In the genomic region with DNA sequence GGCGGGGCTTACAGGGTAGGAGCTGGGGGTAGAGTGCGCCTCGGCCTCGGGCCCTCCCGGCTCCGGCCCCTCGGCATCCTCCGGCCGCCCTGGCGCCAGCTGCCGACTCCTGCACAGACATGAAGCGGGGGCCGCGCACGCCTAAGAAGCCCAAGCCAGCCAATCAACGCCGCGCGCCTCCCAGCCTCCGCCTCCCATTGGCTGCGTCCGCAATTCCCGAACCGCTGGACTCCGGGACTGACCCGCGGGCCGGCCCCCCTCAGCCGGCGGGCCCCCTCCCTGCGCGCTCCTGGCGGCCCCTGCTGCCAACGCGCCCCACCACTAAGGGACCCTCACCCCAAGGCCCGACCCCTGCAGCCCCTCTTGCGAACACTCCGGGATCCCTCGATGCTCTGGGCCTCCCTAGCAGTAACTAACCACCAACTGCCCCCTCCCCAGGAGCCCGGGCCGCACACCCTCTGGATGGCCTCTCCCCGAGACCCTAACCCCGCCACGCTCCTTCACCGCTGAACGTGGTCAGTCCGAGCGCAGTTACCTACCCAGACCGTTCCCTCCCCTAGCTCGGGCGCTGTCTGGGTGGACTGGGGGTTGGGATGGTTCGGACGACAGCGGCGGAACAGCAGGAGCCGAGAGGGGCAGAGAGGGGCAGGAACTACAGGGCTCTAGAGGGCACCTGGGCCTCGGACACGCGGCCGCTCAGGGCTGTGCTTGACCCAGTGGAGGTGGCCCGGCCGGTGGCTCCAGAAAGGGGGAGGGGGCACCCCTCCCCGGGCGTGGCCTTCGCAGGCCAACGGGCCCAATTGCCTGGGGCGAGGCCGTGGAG, we compare ENCODE assay signal across 8 cellular contexts. TPM values are rescaled to one million over a fixed set of nuclear protein-coding genes. Genes with fewer than 3 reads are reported as not detected.
DNase-seq lines count a peak whose midpoint lies in the region; ATAC-seq and TF ChIP-seq lines count a peak whose summit lies in the region.

No MANE protein-coding gene starts in this region.

- no peaks in the 10 kb centered on the region for H3K36me3 ChIP-seq in H7 (replicated peaks; ENCODE audit: control insufficient read depth, insufficient read depth, low read length)
- no peaks in the 10 kb centered on the region for H3K36me3 ChIP-seq in neuron (ENCODE audit: insufficient read depth, low read length)

- H3K36me3 Mint-ChIP-seq in CD14-positive monocyte (peaks cover 6 to 11% of the 10 kb centered on the region in 2 donors), glutamatergic neuron (ENCODE audit: unreplicated experiment) (no peaks in the 10 kb centered on the region)
- no peaks in the 10 kb centered on the region for H3K36me3 Mint-ChIP-seq in activated naive CD4-positive, alpha-beta T cell treated with anti-CD3 and anti-CD28 coated beads, Interleukin-2, amount 50 U/mL, for 72 hours

- H3K9me3 ChIP-seq in neuron (ENCODE audit: low read length), result no peaks in the 10 kb centered on the region

- H2AFZ ChIP-seq in neuron (ENCODE audit: low read depth, low read length), result no peak overlapping the region

- H3K27me3 Mint-ChIP-seq in CD14-positive monocyte (ENCODE audit: low read depth in 3 of 3), result peaks cover 87 to 100% (median 96%) of the 10 kb centered on the region in 3 donors
- peaks cover 24% of the 10 kb centered on the region for H3K27me3 Mint-ChIP-seq in glutamatergic neuron (ENCODE audit: unreplicated experiment)

- intact Hi-C loops in CD14-positive monocyte (cut with micrococcal nuclease), result loop anchor here in 1 of 2 donors (10.0 kb wide), 1 partner anchor 413 kb away; no protein-coding TSS in a partner anchor

- TF ChIP-seq CTCF in CD14-positive monocyte (IDR thresholded peaks at IDR 0.05), result no peak
- TF ChIP-seq CTCF in glutamatergic neuron (IDR thresholded peaks at IDR 0.05; ENCODE audit: partially characterized antibody, unreplicated experiment), result no peak

- peak; percentile 17 to 61 for ATAC-seq in activated naive CD4-positive, alpha-beta T cell treated with anti-CD3 and anti-CD28 coated beads, Interleukin-2, amount 50 U/mL, for 72 hours
- ATAC-seq in HG03039 (IDR thresholded peaks at IDR 0.05; ENCODE audit: unreplicated experiment) (no peak), HG03565 (IDR thresholded peaks at IDR 0.05; ENCODE audit: unreplicated experiment) (no peak)

- H3K27ac Mint-ChIP-seq in CD14-positive monocyte, result peak overlapping the region in 1 of 7 donors; percentile 69
- no peak overlapping the region for H3K27ac Mint-ChIP-seq in activated naive CD4-positive, alpha-beta T cell treated with anti-CD3 and anti-CD28 coated beads, Interleukin-2, amount 50 U/mL, for 72 hours
- H3K27ac Mint-ChIP-seq in glutamatergic neuron (ENCODE audit: unreplicated experiment), result no peak overlapping the region

- H3K9me3 Mint-ChIP-seq in CD14-positive monocyte, result peaks cover 0 to 51% (median 11%) of the 10 kb centered on the region in 7 donors
- no peaks in the 10 kb centered on the region for H3K9me3 Mint-ChIP-seq in activated naive CD4-positive, alpha-beta T cell treated with anti-CD3 and anti-CD28 coated beads, Interleukin-2, amount 50 U/mL, for 72 hours
- peaks cover 10% of the 10 kb centered on the region for H3K9me3 Mint-ChIP-seq in glutamatergic neuron (ENCODE audit: unreplicated experiment)

- peaks cover 99% of the 10 kb centered on the region for H3K27me3 ChIP-seq in H7 (ENCODE audit: control insufficient read depth, insufficient read depth, low read length)
- H3K27me3 ChIP-seq in neuron (ENCODE audit: insufficient read depth, low read length), result peaks cover 98% of the 10 kb centered on the region

- peaks cover 55% of the 10 kb centered on the region for H3K4me1 Mint-ChIP-seq in CD14-positive monocyte
- H3K4me1 Mint-ChIP-seq in glutamatergic neuron (ENCODE audit: low read depth, unreplicated experiment), result peaks cover 17% of the 10 kb centered on the region

- H3K4me3 ChIP-seq in H7 (ENCODE audit: insufficient read depth, low read depth, low read length) (peak overlapping the region; percentile 41), neuron (ENCODE audit: low read length) (peak overlapping the region; percentile 10)

- peaks cover 41% of the 10 kb centered on the region for H3K4me1 ChIP-seq in neuron (ENCODE audit: insufficient read depth, low read length)

- DNase-seq in CD14-positive monocyte (ENCODE audit: low spot score) (no peak), H7 (peak; percentile 97), NCI-H460 (ENCODE audit: extremely low read depth, low read depth) (peak; percentile 84), glutamatergic neuron (peak; percentile 86)
- peak in 1 of 2 donors; percentile 53 for DNase-seq in activated naive CD4-positive, alpha-beta T cell treated with anti-CD3 and anti-CD28 coated beads, Interleukin-2, amount 50 U/mL, for 72 hours (ENCODE audit: low spot score in 2 of 2)

- peak overlapping the region; percentile 85 to 97 for H3K4me3 Mint-ChIP-seq in CD14-positive monocyte
- H3K4me3 Mint-ChIP-seq in glutamatergic neuron (ENCODE audit: unreplicated experiment), result peak overlapping the region; percentile 65

RNA-seq across cellular contexts. Expression of gene GATA2, which starts 5.0 kb away (rescaled TPM):
- polyA plus RNA-seq in CD14-positive monocyte, result under 1 TPM in 1 of 2 donors, not detected in 1; 0.07 TPM
- total RNA-seq in H7 (2014; rRNA removed; shearing (Covaris generic)), result 3.9 and 5.4 TPM in 2 replicates
- 7.0 and 7.1 TPM in 2 replicates for total RNA-seq in NCI-H460 (2014; rRNA removed; shearing (Covaris generic))
- polyA plus RNA-seq in NCI-H460 (2014; cell fraction: nucleus; rRNA removed), result 23.1 and 27.3 TPM in 2 replicates
- 1 to 10 TPM; 1.4 to 2.3 TPM for total RNA-seq in activated naive CD4-positive, alpha-beta T cell treated with anti-CD3 and anti-CD28 coated beads, Interleukin-2, amount 50 U/mL, for 72 hours
- total RNA-seq in glutamatergic neuron (ENCODE audit: unreplicated experiment), result 3.6 TPM

RNA-seq across cellular contexts. Expression of gene DNAJB8, which starts 21.3 kb away (rescaled TPM):
- not detected for polyA plus RNA-seq in CD14-positive monocyte
- not detected in 2 replicates for total RNA-seq in H7 (2014; rRNA removed; shearing (Covaris generic))
- total RNA-seq in NCI-H460 (2014; rRNA removed; shearing (Covaris generic)), result not detected in 2 replicates
- polyA plus RNA-seq in NCI-H460 (2014; cell fraction: nucleus; rRNA removed), result not detected in 2 replicates
- not detected for total RNA-seq in activated naive CD4-positive, alpha-beta T cell treated with anti-CD3 and anti-CD28 coated beads, Interleukin-2, amount 50 U/mL, for 72 hours
- total RNA-seq in glutamatergic neuron (ENCODE audit: unreplicated experiment), result not detected

Comparison
In these comparisons a context has a peak if more than half of its experiments do, and no peak if none do; other contexts are left out.
1. ATAC-seq: peak in activated naive CD4-positive, alpha-beta T cell treated with anti-CD3 and anti-CD28 coated beads, Interleukin-2, amount 50 U/mL, for 72 hours (2 of 2); none in HG03039 (single experiment) and HG03565 (single experiment).